1 cellular context compared by ENCODE assay signal in the genomic region with DNA sequence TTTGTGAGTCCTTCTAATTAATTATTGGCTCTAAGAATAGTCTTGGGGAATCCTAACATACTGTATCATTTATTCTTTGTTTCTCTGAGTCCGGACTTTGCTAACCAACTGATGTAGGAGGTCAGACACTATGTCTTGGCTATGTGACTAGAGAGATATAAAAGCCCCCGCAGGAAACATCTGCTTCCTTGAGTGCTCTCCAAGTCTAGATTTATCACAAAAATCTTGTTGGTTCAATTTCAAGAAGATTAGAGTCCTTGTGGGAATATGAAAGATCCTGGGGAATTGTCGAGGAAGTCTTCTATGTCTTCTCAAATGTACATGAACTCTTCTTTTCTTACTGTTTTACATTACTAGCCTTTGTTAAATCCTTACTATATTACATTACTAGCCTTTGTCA.
TF ChIP-seq lines count a peak whose summit lies in the region.

No MANE protein-coding gene starts in this region.

TF ChIP-seq in HepG2, 621 proteins besides CTCF, POLR2A, EP300 and RAD21 (continued from another document):
- TF ChIP-seq, protein P1, sequence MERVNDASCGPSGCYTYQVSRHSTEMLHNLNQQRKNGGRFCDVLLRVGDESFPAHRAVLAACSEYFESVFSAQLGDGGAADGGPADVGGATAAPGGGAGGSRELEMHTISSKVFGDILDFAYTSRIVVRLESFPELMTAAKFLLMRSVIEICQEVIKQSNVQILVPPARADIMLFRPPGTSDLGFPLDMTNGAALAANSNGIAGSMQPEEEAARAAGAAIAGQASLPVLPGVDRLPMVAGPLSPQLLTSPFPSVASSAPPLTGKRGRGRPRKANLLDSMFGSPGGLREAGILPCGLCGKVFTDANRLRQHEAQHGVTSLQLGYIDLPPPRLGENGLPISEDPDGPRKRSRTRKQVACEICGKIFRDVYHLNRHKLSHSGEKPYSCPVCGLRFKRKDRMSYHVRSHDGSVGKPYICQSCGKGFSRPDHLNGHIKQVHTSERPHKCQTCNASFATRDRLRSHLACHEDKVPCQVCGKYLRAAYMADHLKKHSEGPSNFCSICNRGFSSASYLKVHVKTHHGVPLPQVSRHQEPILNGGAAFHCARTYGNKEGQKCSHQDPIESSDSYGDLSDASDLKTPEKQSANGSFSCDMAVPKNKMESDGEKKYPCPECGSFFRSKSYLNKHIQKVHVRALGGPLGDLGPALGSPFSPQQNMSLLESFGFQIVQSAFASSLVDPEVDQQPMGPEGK (CRISPR knock-in tag; IDR thresholded peaks at IDR 0.05) = no peak
- TF ChIP-seq MXI1 (IDR thresholded peaks at IDR 0.05; ENCODE audit: borderline replicate concordance, low read depth, low read length) = no peak
- TF ChIP-seq, protein P2, sequence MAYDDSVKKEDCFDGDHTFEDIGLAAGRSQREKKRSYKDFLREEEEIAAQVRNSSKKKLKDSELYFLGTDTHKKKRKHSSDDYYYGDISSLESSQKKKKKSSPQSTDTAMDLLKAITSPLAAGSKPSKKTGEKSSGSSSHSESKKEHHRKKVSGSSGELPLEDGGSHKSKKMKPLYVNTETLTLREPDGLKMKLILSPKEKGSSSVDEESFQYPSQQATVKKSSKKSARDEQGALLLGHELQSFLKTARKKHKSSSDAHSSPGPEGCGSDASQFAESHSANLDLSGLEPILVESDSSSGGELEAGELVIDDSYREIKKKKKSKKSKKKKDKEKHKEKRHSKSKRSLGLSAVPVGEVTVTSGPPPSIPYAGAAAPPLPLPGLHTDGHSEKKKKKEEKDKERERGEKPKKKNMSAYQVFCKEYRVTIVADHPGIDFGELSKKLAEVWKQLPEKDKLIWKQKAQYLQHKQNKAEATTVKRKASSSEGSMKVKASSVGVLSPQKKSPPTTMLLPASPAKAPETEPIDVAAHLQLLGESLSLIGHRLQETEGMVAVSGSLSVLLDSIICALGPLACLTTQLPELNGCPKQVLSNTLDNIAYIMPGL (CRISPR knock-in tag; IDR thresholded peaks at IDR 0.05; ENCODE audit: borderline replicate concordance in 1 of 2, low read depth in 1 of 2) = no peak
